ENCODE assay signal across 8 cellular contexts in the genomic region with DNA sequence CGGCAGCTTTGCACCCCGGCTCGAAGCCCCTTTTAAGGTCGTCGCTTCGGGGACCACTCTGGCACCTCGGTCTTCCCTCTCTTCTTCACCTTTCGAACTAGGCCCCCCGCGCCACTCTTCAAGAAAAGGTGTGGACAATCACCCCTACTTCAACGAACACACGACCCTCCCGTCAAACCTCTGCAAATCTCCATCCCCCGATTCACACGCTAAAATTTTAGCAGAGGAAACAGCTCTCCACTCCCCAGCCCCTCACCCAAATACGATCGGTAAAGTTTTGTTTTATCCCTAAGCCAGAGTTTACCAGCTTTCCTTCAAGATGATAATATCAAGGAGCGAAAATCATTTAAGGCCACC.
DNase-seq lines count a peak whose midpoint lies in the region; FAIRE-seq and TF ChIP-seq lines count a peak whose summit lies in the region.

No MANE protein-coding gene starts in this region.

- peak overlapping the region; percentile 85 for H3K27ac Mint-ChIP-seq in T-helper 1 cell treated with Interleukin-12 subunit alpha and Interleukin-12 subunit beta and Interleukin-4 antibody, amounts not matched to agents 30 μg/mL and 1 μg/mL, for 36 hours

- H3K9me3 Mint-ChIP-seq in T-helper 1 cell treated with Interleukin-12 subunit alpha and Interleukin-12 subunit beta and Interleukin-4 antibody, amounts not matched to agents 30 μg/mL and 1 μg/mL, for 36 hours = no peaks in the 10 kb centered on the region

- no peak for TF ChIP-seq CTCF in kidney epithelial cell (IDR thresholded peaks at IDR 0.05; ENCODE audit: insufficient read depth, low read length, poor library complexity, severe bottlenecking)

- H3K36me3 Mint-ChIP-seq in T-helper 1 cell treated with Interleukin-12 subunit alpha and Interleukin-12 subunit beta and Interleukin-4 antibody, amounts not matched to agents 30 μg/mL and 1 μg/mL, for 36 hours (ENCODE audit: low read depth) = peaks cover 17% of the 10 kb centered on the region

- H3K27me3 ChIP-seq in adipocyte (replicated peaks; ENCODE audit: control insufficient read depth, insufficient read depth, low read length) (no peaks in the 10 kb centered on the region), kidney epithelial cell (ENCODE audit: control insufficient read depth, insufficient read depth, low read length) (no peaks in the 10 kb centered on the region), subcutaneous abdominal adipose tissue (ENCODE audit: control insufficient read depth in 5 of 5, insufficient read depth in 4 of 5, low read length in 5 of 5) (no peaks in the 10 kb centered on the region)

- H3K27me3 Mint-ChIP-seq in T-helper 1 cell treated with Interleukin-12 subunit alpha and Interleukin-12 subunit beta and Interleukin-4 antibody, amounts not matched to agents 30 μg/mL and 1 μg/mL, for 36 hours (ENCODE audit: low read depth) = peaks cover 7% of the 10 kb centered on the region

- peak overlapping the region; percentile 83 for H3K4me3 Mint-ChIP-seq in T-helper 1 cell treated with Interleukin-12 subunit alpha and Interleukin-12 subunit beta and Interleukin-4 antibody, amounts not matched to agents 30 μg/mL and 1 μg/mL, for 36 hours

- H3K36me3 ChIP-seq in adipocyte (ENCODE audit: control insufficient read depth, insufficient read depth, low read length, severe bottlenecking) (no peaks in the 10 kb centered on the region), kidney epithelial cell (ENCODE audit: control insufficient read depth, insufficient read depth, low read length) (no peaks in the 10 kb centered on the region), subcutaneous abdominal adipose tissue (ENCODE audit: control insufficient read depth in 5 of 5, insufficient read depth in 5 of 5, low read length in 5 of 5) (no peaks in the 10 kb centered on the region)

- H3K9me3 ChIP-seq in adipocyte (ENCODE audit: control insufficient read depth, low read length) (no peaks in the 10 kb centered on the region), subcutaneous abdominal adipose tissue (ENCODE audit: control insufficient read depth in 5 of 5, low read length in 5 of 5) (no peaks in the 10 kb centered on the region)

- FAIRE-seq in H54 (lab: Jason Lieb, UNC) = no peak
- FAIRE-seq in GM12892 (lab: Jason Lieb, UNC) = no peak

- H3K27ac ChIP-seq in subcutaneous abdominal adipose tissue (ENCODE audit: low read depth, low read length) = peak overlapping the region; percentile 88

- TF ChIP-seq POLR2A in H54 (IDR thresholded peaks at IDR 0.05; ENCODE audit: low read depth, low read length) (no peak), GM12892 (IDR thresholded peaks at IDR 0.05; ENCODE audit: low read depth, low read length) (no peak)

- peak overlapping the region; percentile 75 for H3K4me3 ChIP-seq in adipocyte (ENCODE audit: low read length)
- H3K4me3 ChIP-seq in kidney epithelial cell (ENCODE audit: low read depth, low read length) = peak overlapping the region; percentile 55
- peak overlapping the region; percentile 52 to 69 (median 65) for H3K4me3 ChIP-seq in subcutaneous abdominal adipose tissue (ENCODE audit: low read depth in 1 of 5, low read length in 5 of 5)

- DNase-seq in T-helper 1 cell = no peak
- no peak for DNase-seq in adipocyte (ENCODE audit: low read depth)
- no peak for DNase-seq in kidney epithelial cell (ENCODE audit: low read depth)
- DNase-seq in H54 (ENCODE audit: insufficient read length, low spot score) = no peak
- DNase-seq in GM12892 (ENCODE audit: insufficient read length) = no peak
- no peak for DNase-seq in activated CD4-positive, CD25-positive, alpha-beta regulatory T cell treated with anti-CD3 and anti-CD28 coated beads, Interleukin-2, amount 50 U/mL, for 72 hours

- H3K9ac ChIP-seq in adipocyte (ENCODE audit: low read length) = peak overlapping the region; percentile 87
- H3K9ac ChIP-seq in subcutaneous abdominal adipose tissue (ENCODE audit: low read length in 5 of 5) = peak overlapping the region; percentile 3 to 68 (median 60)

- H3K4me1 Mint-ChIP-seq in T-helper 1 cell treated with Interleukin-12 subunit alpha and Interleukin-12 subunit beta and Interleukin-4 antibody, amounts not matched to agents 30 μg/mL and 1 μg/mL, for 36 hours (ENCODE audit: low read depth) = peaks cover 70% of the 10 kb centered on the region

- H3K4me1 ChIP-seq in adipocyte (ENCODE audit: control insufficient read depth, insufficient read depth, low read length) = peaks cover 63% of the 10 kb centered on the region
- peaks cover 4 to 67% (median 62%) of the 10 kb centered on the region in 5 donors for H3K4me1 ChIP-seq in subcutaneous abdominal adipose tissue (ENCODE audit: control insufficient read depth in 5 of 5, insufficient read depth in 5 of 5, low read length in 5 of 5)
